1 cellular context compared by ENCODE assay signal in genomic region chr3:66499881-66500574, GRCh38.
TF ChIP-seq lines count a peak whose summit lies in the region.

No MANE protein-coding gene starts in this region.

TF ChIP-seq in IMR-90, 13 proteins besides CTCF, POLR2A, EP300 and RAD21:
- TF ChIP-seq CHD1 (IDR thresholded peaks at IDR 0.05; ENCODE audit: low read depth, low read length) (0 out of 2 replicates have a peak, but pooled peaks have one; percentile 9), BHLHE40 (IDR thresholded peaks at IDR 0.05; ENCODE audit: low read depth, low read length) (peak; percentile 6; the same call in 1 of the 2 replicates), FOS (IDR thresholded peaks at IDR 0.05; ENCODE audit: low read depth, low read length) (no peak), USF2 (IDR thresholded peaks at IDR 0.05; ENCODE audit: low read depth, low read length) (no peak), MAZ (IDR thresholded peaks at IDR 0.05; ENCODE audit: borderline replicate concordance, low read depth, low read length) (0 out of 2 replicates have a peak, but pooled peaks have one; percentile 25), MXI1 (IDR thresholded peaks at IDR 0.05; ENCODE audit: borderline replicate concordance, low read depth, low read length) (peak; percentile 79)
TF ChIP-seq in IMR-90: peak in this region for 4.
